In genomic region chr3:9955611-9956352, GRCh38 we compare ENCODE assay signal across 13 cellular contexts. TPM values are rescaled to one million over a fixed set of nuclear protein-coding genes. Genes with fewer than 3 reads are reported as not detected.
DNase-seq lines count a peak whose midpoint lies in the region; ATAC-seq and TF ChIP-seq lines count a peak whose summit lies in the region.
"Had no signal": no experiment of that assay in that cellular context is flagged by ENCODE, and none has a peak within 500 bp of the region (broad histone marks: within the 10 kb centered on the region; RNA-seq: fewer than 3 reads in every experiment).

No MANE protein-coding gene starts in this region.

- TF ChIP-seq CTCF in esophagus muscularis mucosa (IDR thresholded peaks at IDR 0.05), result no peak

- intact Hi-C loops in esophagus muscularis mucosa (cut with DNase I), result loop anchor here (10.0 kb wide), 1 partner anchor 159 kb away; the partner anchor contains the start of gene BRK1
- intact Hi-C loops in Right ventricle myocardium inferior (cut with DNase I), result no loop called here

- no peak for TF ChIP-seq POLR2A in esophagus muscularis mucosa (IDR thresholded peaks at IDR 0.05; ENCODE audit: low read depth)

- H3K9ac ChIP-seq in rectal smooth muscle tissue (ENCODE audit: low read length), result no peak overlapping the region
- H3K9ac ChIP-seq: BLaER1 treated with 17β-estradiol and CSF1 and Interleukin-3, amounts not matched to agents 10 nM and 100 nM had no signal

- TF ChIP-seq EP300 in esophagus muscularis mucosa (IDR thresholded peaks at IDR 0.05), result no peak

- in situ Hi-C loops in Caki2 (cut with HindIII; ENCODE audit: low pct_unique_long_range_greater_than_20kb, low sequenced_read_pairs), result no loop called here

- WGBS in esophagus muscularis mucosa, result 80% methylated on average over 2 of the region's 5 CpGs

- H3K27me3 ChIP-seq in esophagus muscularis mucosa (peaks cover 0 to 6% (median 0%) of the 10 kb centered on the region in 4 donors), rectal smooth muscle tissue (ENCODE audit: control insufficient read depth, insufficient read depth, low read length) (no peaks in the 10 kb centered on the region)
- H3K27me3 ChIP-seq: BLaER1 treated with 17β-estradiol and CSF1 and Interleukin-3, amounts not matched to agents 10 nM and 100 nM; gastroesophageal sphincter; pancreas; suprapubic skin had no signal

- H3K9me3 ChIP-seq in esophagus muscularis mucosa, result no peaks in the 10 kb centered on the region
- H3K9me3 ChIP-seq: BLaER1 treated with 17β-estradiol and CSF1 and Interleukin-3, amounts not matched to agents 10 nM and 100 nM; gastroesophageal sphincter; pancreas; suprapubic skin had no signal

- H3K36me3 ChIP-seq in esophagus muscularis mucosa (peaks cover 0 to 12% (median 6%) of the 10 kb centered on the region in 4 donors), rectal smooth muscle tissue (ENCODE audit: control insufficient read depth, insufficient read depth, low read length) (peaks cover 5% of the 10 kb centered on the region)
- H3K36me3 ChIP-seq: pancreas, suprapubic skin had no signal

- H3K4me1 ChIP-seq in esophagus muscularis mucosa (peaks cover 11 to 29% (median 24%) of the 10 kb centered on the region in 4 donors), rectal smooth muscle tissue (ENCODE audit: control insufficient read depth, insufficient read depth, low read length) (peaks cover 2% of the 10 kb centered on the region)
- H3K4me1 ChIP-seq: pancreas had no signal

- no peak overlapping the region for H3K4me3 ChIP-seq in esophagus muscularis mucosa
- H3K4me3 ChIP-seq in rectal smooth muscle tissue (ENCODE audit: low read length), result no peak overlapping the region
- H3K4me3 ChIP-seq: BLaER1 treated with 17β-estradiol and CSF1 and Interleukin-3, amounts not matched to agents 10 nM and 100 nM; gastroesophageal sphincter; pancreas; suprapubic skin had no signal

- ATAC-seq in Right ventricle myocardium inferior, result no peak
- ATAC-seq: gastroesophageal sphincter had no signal

- DNase-seq in Caki2 (ENCODE audit: low read depth) (peak; percentile 10), HT1080 (ENCODE audit: low read depth) (peak; percentile 26), esophagus muscularis mucosa (ENCODE audit: extremely low spot score) (no peak), Right ventricle myocardium inferior (ENCODE audit: missing footprints) (no peak), mucosa of gallbladder (ENCODE audit: low spot score) (no peak)
- no peak for DNase-seq in activated CD4-positive, CD25-positive, alpha-beta regulatory T cell (lab: John Stamatoyannopoulos, UW)
- DNase-seq: activated CD8-positive, alpha-beta memory T cell treated with anti-CD3 and anti-CD28 coated beads for 24 hours; activated naive CD4-positive, alpha-beta T cell treated with anti-CD3 and anti-CD28 coated beads, Interleukin-2, amount 10 ng/mL, durations not matched to agents 7 days and 5 days had no signal

- H3K27ac ChIP-seq in esophagus muscularis mucosa (replicated peaks in 1 of 4) (peak overlapping the region in 3 of 4 donors; percentile 11 to 48 (median 37)), rectal smooth muscle tissue (ENCODE audit: low read depth, low read length) (peak overlapping the region; percentile 34)
- H3K27ac ChIP-seq: BLaER1 treated with 17β-estradiol and CSF1 and Interleukin-3, amounts not matched to agents 10 nM and 100 nM; pancreas; suprapubic skin had no signal

RNA-seq across cellular contexts. Expression of gene PRRT3, which starts 3.6 kb away (rescaled TPM):
- total RNA-seq in Caki2 (2014; rRNA removed; shearing (Covaris generic); ENCODE audit: low replicate concordance), result 0.20 and 1.2 TPM in 2 replicates
- total RNA-seq in HT1080 (2014; rRNA removed; shearing (Covaris generic)), result 1.0 and 1.3 TPM in 2 replicates
- 0.97 and 1.4 TPM in 2 replicates for polyA plus RNA-seq in HT1080 (2015; cell fraction: cytosol; rRNA removed)
- 1.7 and 3.1 TPM in 2 replicates for polyA plus RNA-seq in HT1080 (2015; cell fraction: nucleus; rRNA removed)
- 1 to 10 TPM in 3 of 4 donors, under 1 TPM in 1; 0.83 to 2.5 (median 2.0) TPM for total RNA-seq in esophagus muscularis mucosa
- 0.57 TPM for total RNA-seq in Right ventricle myocardium inferior
- 6.1 TPM for total RNA-seq in mucosa of gallbladder

RNA-seq across cellular contexts. Expression of gene CRELD1, which starts 22.1 kb away (rescaled TPM):
- total RNA-seq in Caki2 (2014; rRNA removed; shearing (Covaris generic); ENCODE audit: low replicate concordance), result 12.7 and 22.6 TPM in 2 replicates
- total RNA-seq in HT1080 (2014; rRNA removed; shearing (Covaris generic)), result 0.27 and 1.6 TPM in 2 replicates
- 0.24 and 0.40 TPM in 2 replicates for polyA plus RNA-seq in HT1080 (2015; cell fraction: cytosol; rRNA removed)
- polyA plus RNA-seq in HT1080 (2015; cell fraction: nucleus; rRNA removed), result 4.6 and 10.1 TPM in 2 replicates
- total RNA-seq in esophagus muscularis mucosa, result 10 to 100 TPM; 38.6 to 62.9 (median 52.0) TPM
- 67.5 TPM for total RNA-seq in Right ventricle myocardium inferior
- 116 TPM for total RNA-seq in mucosa of gallbladder

RNA-seq across cellular contexts. Expression of gene EMC3, which starts 30.9 kb away (rescaled TPM):
- total RNA-seq in Caki2 (2014; rRNA removed; shearing (Covaris generic); ENCODE audit: low replicate concordance), result 44.0 and 48.3 TPM in 2 replicates
- 41.2 and 73.5 TPM in 2 replicates for total RNA-seq in HT1080 (2014; rRNA removed; shearing (Covaris generic))
- 58.5 and 61.1 TPM in 2 replicates for polyA plus RNA-seq in HT1080 (2015; cell fraction: cytosol; rRNA removed)
- polyA plus RNA-seq in HT1080 (2015; cell fraction: nucleus; rRNA removed), result 73.2 and 78.9 TPM in 2 replicates
- total RNA-seq in esophagus muscularis mucosa, result 10 to 100 TPM; 36.5 to 72.6 (median 56.1) TPM
- total RNA-seq in Right ventricle myocardium inferior, result 108 TPM
- total RNA-seq in mucosa of gallbladder, result 73.9 TPM

RNA-seq across cellular contexts. Expression of gene IL17RC, which starts 38.9 kb away (rescaled TPM):
- total RNA-seq in Caki2 (2014; rRNA removed; shearing (Covaris generic); ENCODE audit: low replicate concordance), result 24.5 and 51.8 TPM in 2 replicates
- total RNA-seq in HT1080 (2014; rRNA removed; shearing (Covaris generic)), result 11.9 and 12.0 TPM in 2 replicates
- 11.6 and 12.3 TPM in 2 replicates for polyA plus RNA-seq in HT1080 (2015; cell fraction: cytosol; rRNA removed)
- polyA plus RNA-seq in HT1080 (2015; cell fraction: nucleus; rRNA removed), result 31.4 and 34.7 TPM in 2 replicates
- total RNA-seq in esophagus muscularis mucosa (10 to 100 TPM; 40.3 to 60.4 (median 51.3) TPM), Right ventricle myocardium inferior (33.7 TPM), mucosa of gallbladder (33.3 TPM)

RNA-seq across cellular contexts. Expression of gene IL17RE, which starts 53.1 kb away (rescaled TPM):
- total RNA-seq in Caki2 (2014; rRNA removed; shearing (Covaris generic); ENCODE audit: low replicate concordance), result not detected in 2 replicates
- total RNA-seq in HT1080 (2014; rRNA removed; shearing (Covaris generic)), result 0.66 TPM in 1 of 2 replicates, not detected in the other
- 0.23 and 0.40 TPM in 2 replicates for polyA plus RNA-seq in HT1080 (2015; cell fraction: cytosol; rRNA removed)
- polyA plus RNA-seq in HT1080 (2015; cell fraction: nucleus; rRNA removed), result 0.33 and 1.6 TPM in 2 replicates
- total RNA-seq in esophagus muscularis mucosa (1 to 10 TPM in 3 of 4 donors, under 1 TPM in 1; 0.99 to 1.7 (median 1.2) TPM), Right ventricle myocardium inferior (0.78 TPM), mucosa of gallbladder (91.5 TPM)

Comparison
In these comparisons a context has a peak if more than half of its experiments do, and no peak if none do; other contexts are left out.
1. DNase-seq: peak in Caki2 (single experiment) and HT1080 (single experiment); none in esophagus muscularis mucosa (single experiment), Right ventricle myocardium inferior (single experiment), mucosa of gallbladder (single experiment) and activated CD4-positive, CD25-positive, alpha-beta regulatory T cell (0 of 4).